In genomic region chr2:85890522-85891176, GRCh38 we compare ENCODE assay signal across 1 cellular context.
TF ChIP-seq lines count a peak whose summit lies in the region.

No MANE protein-coding gene starts in this region.

TF ChIP-seq in K562, 482 proteins besides CTCF, POLR2A, EP300 and RAD21 (continues in another document):
- TF ChIP-seq XRCC4 (IDR thresholded peaks at IDR 0.05; ENCODE audit: extremely low read depth, insufficient read depth, insufficient read length) (no peak), U2AF2 (optimal IDR thresholded peaks at IDR 0.05; ENCODE audit: low read depth, low read length) (no peak), HDAC2 (IDR thresholded peaks at IDR 0.05) (no peak; the same call in 1 of the 2 replicates), ARID3A (IDR thresholded peaks at IDR 0.05; ENCODE audit: borderline replicate concordance, low read depth, low read length) (no peak), ELK1 (CRISPR knock-in tag; IDR thresholded peaks at IDR 0.05) (no peak), MLLT1 (IDR thresholded peaks at IDR 0.05) (no peak; a peak in 1 of 4 replicates), ARID4B (CRISPR knock-in tag; IDR thresholded peaks at IDR 0.05) (no peak), NCOA2 (IDR thresholded peaks at IDR 0.05; ENCODE audit: partially characterized antibody in 2 of 2) (no peak), ATF2 (CRISPR knock-in tag; IDR thresholded peaks at IDR 0.05) (no peak), ZNF253 (CRISPR knock-in tag; conservative IDR thresholded peaks at IDR 0.05) (no peak), DMBX1 (CRISPR knock-in tag; IDR thresholded peaks at IDR 0.05; ENCODE audit: borderline replicate concordance) (peak; percentile 94), MAFG (tag; conservative IDR thresholded peaks at IDR 0.05) (no peak), KLF13 (tag; IDR thresholded peaks at IDR 0.05; ENCODE audit: borderline replicate concordance, low read depth) (no peak), SMC3 (conservative IDR thresholded peaks at IDR 0.05; ENCODE audit: insufficient read depth, low read depth, low read length) (no peak), ZMIZ1 (IDR thresholded peaks at IDR 0.05; ENCODE audit: low read depth in 2 of 2, low read length in 2 of 2) (no peak), CBX8 (IDR thresholded peaks at IDR 0.05; ENCODE audit: borderline replicate concordance, extremely low read depth, low read depth, low read length, poor library complexity, severe bottlenecking) (no peak), ELK3 (CRISPR knock-in tag; IDR thresholded peaks at IDR 0.05) (no peak), SRF (CRISPR knock-in tag; IDR thresholded peaks at IDR 0.05) (no peak), PTRF (tag; IDR thresholded peaks at IDR 0.05) (peak; percentile 87), ZNF551 (CRISPR knock-in tag; IDR thresholded peaks at IDR 0.05) (no peak), PKNOX1 (IDR thresholded peaks at IDR 0.05) (peak; percentile 61), ZNF121 (CRISPR knock-in tag; conservative IDR thresholded peaks at IDR 0.05) (no peak), BRF2 (IDR thresholded peaks at IDR 0.05; ENCODE audit: borderline replicate concordance, insufficient read depth, insufficient read length) (no peak), CLOCK (CRISPR knock-in tag; IDR thresholded peaks at IDR 0.05; ENCODE audit: borderline replicate concordance) (no peak), MAX (CRISPR knock-in tag; IDR thresholded peaks at IDR 0.05) (no peak), SIX5 (IDR thresholded peaks at IDR 0.05; ENCODE audit: borderline replicate concordance in 1 of 2, insufficient read depth in 1 of 2, low read depth in 1 of 2, low read length in 2 of 2) (no peak), SMAD3 (CRISPR knock-in tag; conservative IDR thresholded peaks at IDR 0.05) (peak; percentile 84)
